19 cellular contexts compared by ENCODE assay signal in genomic region chr11:64792482-64792881, GRCh38.
"Had no signal": no experiment of that assay in that cellular context is flagged by ENCODE, and none has a peak within 500 bp of the region (broad histone marks: within the 10 kb centered on the region; RNA-seq: fewer than 3 reads in every experiment).

No MANE protein-coding gene starts in this region.

- H3K4me3 ChIP-seq: ascending aorta, colonic mucosa, heart left ventricle, left lung, neural progenitor cell, pancreas, skin epidermis, transverse colon had no signal

- DNase-seq: activated CD4-positive, alpha-beta memory T cell treated with anti-CD3 and anti-CD28 coated beads for 36 hours; colonic mucosa; foreskin melanocyte; heart left ventricle; mesenchymal stem cell; SHP77 treated with DMSO at 0.1 percent for 48 hours; stimulated activated naive B cell treated with anti-CD40 and anti-IgM and Interleukin-4, amounts not matched to agents 10 μg/mL and 1 μg/mL and 100 μg/mL, for 72 hours; substantia nigra; transverse colon had no signal

- H3K27ac ChIP-seq: ascending aorta, colonic mucosa, left lung, neural progenitor cell, pancreas, transverse colon had no signal

- H3K9me3 Mint-ChIP-seq: activated CD4-positive, alpha-beta memory T cell treated with anti-CD3 and anti-CD28 coated beads for 36 hours; activated T-helper 17 cell treated with anti-CD3 and anti-CD28 coated beads, Interleukin-2, amount 50 U/mL, for 72 hours; neural progenitor cell; stimulated activated naive B cell treated with anti-CD40 and anti-IgM and Interleukin-4, amounts not matched to agents 10 μg/mL and 1 μg/mL and 100 μg/mL, for 72 hours; T-helper 2 cell treated with Interferon-gamma antibody and Interleukin-4, amounts not matched to agents 5 μg/mL and 100 μg/mL, for 36 hours had no signal

- H3K9me3 ChIP-seq: ascending aorta, colonic mucosa, heart left ventricle, left lung, pancreas, transverse colon had no signal

- H3K27me3 ChIP-seq: ascending aorta, colonic mucosa, heart left ventricle, left lung, neural progenitor cell, pancreas, transverse colon had no signal

- H3K27ac Mint-ChIP-seq: activated CD4-positive, alpha-beta memory T cell treated with anti-CD3 and anti-CD28 coated beads for 36 hours; activated T-helper 17 cell treated with anti-CD3 and anti-CD28 coated beads, Interleukin-2, amount 50 U/mL, for 72 hours; neural progenitor cell; T-helper 2 cell treated with Interferon-gamma antibody and Interleukin-4, amounts not matched to agents 5 μg/mL and 100 μg/mL, for 36 hours had no signal

- H3K36me3 ChIP-seq: colonic mucosa, neural progenitor cell, pancreas, transverse colon had no signal

- H3K4me1 ChIP-seq: ascending aorta, colonic mucosa, neural progenitor cell, pancreas had no signal

- H3K9ac ChIP-seq: neural progenitor cell had no signal

- ATAC-seq: activated CD4-positive, CD25-positive, alpha-beta regulatory T cell treated with anti-CD3 and anti-CD28 coated beads, Interleukin-2, amount 50 U/mL, for 24 hours; activated T-helper 17 cell treated with anti-CD3 and anti-CD28 coated beads, Interleukin-2, amount 50 U/mL, for 72 hours; heart left ventricle; left lung; pancreas; stimulated activated naive B cell treated with anti-CD40 and anti-IgM and Interleukin-4, amounts not matched to agents 10 μg/mL and 1 μg/mL and 100 μg/mL, for 72 hours had no signal

- H3K4me3 Mint-ChIP-seq: activated CD4-positive, alpha-beta memory T cell treated with anti-CD3 and anti-CD28 coated beads for 36 hours; activated T-helper 17 cell treated with anti-CD3 and anti-CD28 coated beads, Interleukin-2, amount 50 U/mL, for 72 hours; neural progenitor cell; stimulated activated naive B cell treated with anti-CD40 and anti-IgM and Interleukin-4, amounts not matched to agents 10 μg/mL and 1 μg/mL and 100 μg/mL, for 72 hours; T-helper 2 cell treated with Interferon-gamma antibody and Interleukin-4, amounts not matched to agents 5 μg/mL and 100 μg/mL, for 36 hours had no signal

- H3K27me3 Mint-ChIP-seq: activated CD4-positive, alpha-beta memory T cell treated with anti-CD3 and anti-CD28 coated beads for 36 hours; activated T-helper 17 cell treated with anti-CD3 and anti-CD28 coated beads, Interleukin-2, amount 50 U/mL, for 72 hours; stimulated activated naive B cell treated with anti-CD40 and anti-IgM and Interleukin-4, amounts not matched to agents 10 μg/mL and 1 μg/mL and 100 μg/mL, for 72 hours had no signal

- FAIRE-seq: endothelial cell of umbilical vein, islet of Langerhans, pancreas had no signal
